Comparison of ENCODE assay signal across 28 cellular contexts in genomic region chr6:158021814-158022748, GRCh38. TPM values are rescaled to one million over a fixed set of nuclear protein-coding genes. Genes with fewer than 3 reads are reported as not detected.
DNase-seq lines count a peak whose midpoint lies in the region; ATAC-seq lines count a peak whose summit lies in the region.
"Had no signal": no experiment of that assay in that cellular context is flagged by ENCODE, and none has a peak within 500 bp of the region (broad histone marks: within the 10 kb centered on the region; RNA-seq: fewer than 3 reads in every experiment).

No MANE protein-coding gene starts in this region.

- H2BK5ac ChIP-seq in mesenchymal stem cell (ENCODE audit: low read depth, low read length, poor library complexity, severe bottlenecking): no peak overlapping the region

- no peak overlapping the region for H2AFZ ChIP-seq in mesenchymal stem cell (ENCODE audit: low read depth, low read length)

- peak overlapping the region; percentile 7 for H4K8ac ChIP-seq in mesenchymal stem cell (ENCODE audit: low read length)

- no peaks in the 10 kb centered on the region for H3K9me3 ChIP-seq in mesenchymal stem cell (ENCODE audit: control insufficient read depth, low read length)
- H3K9me3 ChIP-seq: esophagus muscularis mucosa, ovary had no signal

- H3K18ac ChIP-seq in mesenchymal stem cell (ENCODE audit: low read depth in 1 of 2, low read length in 2 of 2): peak overlapping the region in 1 of 2 experiments; percentile 58

- ATAC-seq in GM18868 (IDR thresholded peaks at IDR 0.05; ENCODE audit: unreplicated experiment): no peak
- ATAC-seq: activated T-cell treated with anti-CD3 and anti-CD28 coated beads, Interleukin-2, amount 50 U/mL, for 72 hours; CD8-positive, alpha-beta T cell; foreskin keratinocyte; naive thymus-derived CD4-positive, alpha-beta T cell had no signal

- H3K4ac ChIP-seq in mesenchymal stem cell (ENCODE audit: low read depth in 1 of 2, low read length in 2 of 2): peak overlapping the region in 1 of 2 experiments; percentile 57

- H3K27ac ChIP-seq in angular gyrus (ENCODE audit: low read depth, low read length): peak overlapping the region; percentile 38
- H3K27ac ChIP-seq in mesenchymal stem cell (ENCODE audit: low read length, poor library complexity, severe bottlenecking): no peak overlapping the region
- peak overlapping the region; percentile 22 for H3K27ac ChIP-seq in temporal lobe (ENCODE audit: low read depth, low read length)
- H3K27ac ChIP-seq: foreskin keratinocyte, ovary, VCaP had no signal

- H2BK12ac ChIP-seq in mesenchymal stem cell (ENCODE audit: low read length in 2 of 2): peak overlapping the region; percentile 42 to 60

- WGBS in mesenchymal stem cell: 92% methylated on average over 14 of the region's 14 CpGs

- H3K27me3 ChIP-seq in mesenchymal stem cell (ENCODE audit: control insufficient read depth in 1 of 2, insufficient read depth in 1 of 2, low read length in 2 of 2): no peaks in the 10 kb centered on the region
- H3K27me3 ChIP-seq: esophagus muscularis mucosa, foreskin keratinocyte, ovary had no signal

- peaks cover 54% of the 10 kb centered on the region for H3K4me1 ChIP-seq in mesenchymal stem cell (ENCODE audit: control insufficient read depth, insufficient read depth, low read depth, low read length)

- H2AK5ac ChIP-seq in mesenchymal stem cell (ENCODE audit: low read length, severe bottlenecking): peak overlapping the region; percentile 13

- no peak overlapping the region for H3K4me2 ChIP-seq in mesenchymal stem cell (ENCODE audit: low read length, poor library complexity, severe bottlenecking)
- H3K4me2 ChIP-seq: smooth muscle cell had no signal

- no peak overlapping the region for H2BK15ac ChIP-seq in mesenchymal stem cell (ENCODE audit: low read depth, poor library complexity, severe bottlenecking)

- no peak overlapping the region for H3K4me3 ChIP-seq in mesenchymal stem cell (ENCODE audit: insufficient read depth in 1 of 2, low read depth in 1 of 2, low read length in 2 of 2)
- H3K4me3 ChIP-seq: coronary artery, esophagus muscularis mucosa, ovary, smooth muscle cell had no signal

- H3K36me3 ChIP-seq in mesenchymal stem cell (ENCODE audit: control insufficient read depth in 1 of 2, insufficient read depth in 2 of 2, low read depth in 1 of 2, low read length in 2 of 2): peaks cover 49 to 66% of the 10 kb centered on the region in 2 experiments
- H3K36me3 ChIP-seq: ovary had no signal

- H4K91ac ChIP-seq in mesenchymal stem cell (ENCODE audit: low read length): peak overlapping the region; percentile 57

- peak; percentile 52 for DNase-seq in activated effector memory CD4-positive, alpha-beta T cell treated with anti-CD3 and anti-CD28 coated beads, Interleukin-2, amount 50 U/mL, for 16 hours
- DNase-seq in activated effector memory CD4-positive, alpha-beta T cell treated with Interleukin-2 at 50 U/mL for 16 hours: no peak
- DNase-seq in mesenchymal stem cell (no peak), occipital lobe (lab: John Stamatoyannopoulos, UW) (no peak), KG1 (lab: John Stamatoyannopoulos, UW) (no peak)
- DNase-seq: 8988T; activated CD4-positive, alpha-beta T cell treated with anti-CD3 and anti-CD28 coated beads for 48 hours; activated naive CD4-positive, alpha-beta T cell treated with anti-CD3 and anti-CD28 coated beads, Interleukin-2, amount 50 U/mL, for 16 hours; activated T-cell treated with anti-CD3 and anti-CD28 coated beads, Interleukin-2, amount 50 U/mL, for 72 hours; amygdala; CD8-positive, alpha-beta T cell; DMS 273 treated with DMSO at 0.1 percent for 48 hours; foreskin keratinocyte; hypothalamus; immature natural killer cell; naive thymus-derived CD4-positive, alpha-beta T cell; NCI-H1092 treated with DMSO at 0.1 percent for 48 hours; NCI-H187 treated with DMSO at 0.1 percent for 48 hours; NCI-H524; stimulated activated CD4-positive, alpha-beta T cell treated with anti-CD3 and anti-CD28 coated beads, Interleukin-2, amount 100 ng/mL, for 24 hours had no signal

- no peak overlapping the region for H3K9ac ChIP-seq in mesenchymal stem cell (ENCODE audit: low read length)

- no peak overlapping the region for H3K14ac ChIP-seq in mesenchymal stem cell (ENCODE audit: low read length in 2 of 2)

- no peak overlapping the region for H3K23ac ChIP-seq in mesenchymal stem cell (ENCODE audit: low read length in 2 of 2)

- H3K79me1 ChIP-seq in mesenchymal stem cell (replicated peaks; ENCODE audit: low read length, poor library complexity, severe bottlenecking): peaks cover 19% of the 10 kb centered on the region

- no peak overlapping the region for H2BK120ac ChIP-seq in mesenchymal stem cell (ENCODE audit: low read depth, low read length)

RNA-seq across cellular contexts. Expression of gene SYNJ2, which starts 40.4 kb away (rescaled TPM):
- polyA plus RNA-seq in mesenchymal stem cell (2013, experiment 1 of 2): 14.0 TPM
- 12.9 TPM for polyA plus RNA-seq in mesenchymal stem cell (2013, experiment 2 of 2)
- total RNA-seq in temporal lobe (6.6 TPM), occipital lobe (7.2 TPM)
